ENCODE assay signal across 1 cellular context in genomic region chr4:119638359-119638758, GRCh38.
TF ChIP-seq lines count a peak whose summit lies in the region.

No MANE protein-coding gene starts in this region.

TF ChIP-seq in IMR-90, 13 proteins besides CTCF, POLR2A, EP300 and RAD21:
- TF ChIP-seq RFX5 (IDR thresholded peaks at IDR 0.05; ENCODE audit: low read depth, low read length) (no peak), CHD1 (IDR thresholded peaks at IDR 0.05; ENCODE audit: low read depth, low read length) (no peak), ELK1 (IDR thresholded peaks at IDR 0.05; ENCODE audit: borderline replicate concordance, low read depth, low read length) (no peak), RCOR1 (IDR thresholded peaks at IDR 0.05; ENCODE audit: insufficient replicate concordance, low read length) (no peak), NFE2L2 (IDR thresholded peaks at IDR 0.05; ENCODE audit: low read depth, low read length) (no peak), SMC3 (IDR thresholded peaks at IDR 0.05; ENCODE audit: low read depth, low read length) (no peak), FOS (IDR thresholded peaks at IDR 0.05; ENCODE audit: low read depth, low read length) (no peak), BHLHE40 (IDR thresholded peaks at IDR 0.05; ENCODE audit: low read depth, low read length) (no peak), MAZ (IDR thresholded peaks at IDR 0.05; ENCODE audit: borderline replicate concordance, low read depth, low read length) (no peak), CEBPB (IDR thresholded peaks at IDR 0.05; ENCODE audit: low read depth, low read length) (no peak), MXI1 (IDR thresholded peaks at IDR 0.05; ENCODE audit: borderline replicate concordance, low read depth, low read length) (no peak), MAFK (IDR thresholded peaks at IDR 0.05; ENCODE audit: low read depth, low read length) (no peak)
- TF ChIP-seq, protein P1, sequence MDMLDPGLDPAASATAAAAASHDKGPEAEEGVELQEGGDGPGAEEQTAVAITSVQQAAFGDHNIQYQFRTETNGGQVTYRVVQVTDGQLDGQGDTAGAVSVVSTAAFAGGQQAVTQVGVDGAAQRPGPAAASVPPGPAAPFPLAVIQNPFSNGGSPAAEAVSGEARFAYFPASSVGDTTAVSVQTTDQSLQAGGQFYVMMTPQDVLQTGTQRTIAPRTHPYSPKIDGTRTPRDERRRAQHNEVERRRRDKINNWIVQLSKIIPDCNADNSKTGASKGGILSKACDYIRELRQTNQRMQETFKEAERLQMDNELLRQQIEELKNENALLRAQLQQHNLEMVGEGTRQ (IDR thresholded peaks at IDR 0.05; ENCODE audit: low read depth, low read length): no peak
